ENCODE assay signal across 14 cellular contexts in genomic region chrX:132017431-132018185, GRCh38. TPM values are rescaled to one million over a fixed set of nuclear protein-coding genes. Genes with fewer than 3 reads are reported as not detected.
A peak's percentile ranks its signal among the peaks of the same experiment; 100 is the strongest.
DNase-seq lines count a peak whose midpoint lies in the region; ATAC-seq and TF ChIP-seq lines count a peak whose summit lies in the region.
"Had no signal": no experiment of that assay in that cellular context is flagged by ENCODE, and none has a peak within 500 bp of the region (broad histone marks: within the 10 kb centered on the region; RNA-seq: fewer than 3 reads in every experiment).

No MANE protein-coding gene starts in this region.

- H3K27me3 ChIP-seq in prostate gland (replicated peaks; ENCODE audit: insufficient read depth): no peaks in the 10 kb centered on the region
- H3K27me3 ChIP-seq: gastrocnemius medialis, ovary had no signal

- no peak overlapping the region for H3K4me3 ChIP-seq in prostate gland
- H3K4me3 ChIP-seq: gastrocnemius medialis, ovary, smooth muscle cell had no signal

- TF ChIP-seq POLR2A in prostate gland (IDR thresholded peaks at IDR 0.05): no peak

- no peaks in the 10 kb centered on the region for H3K27me3 Mint-ChIP-seq in activated naive CD4-positive, alpha-beta T cell treated with anti-CD3 and anti-CD28 coated beads, Interleukin-2, amount 50 U/mL, for 24 hours
- no peaks in the 10 kb centered on the region for H3K27me3 Mint-ChIP-seq in activated naive CD8-positive, alpha-beta T cell treated with anti-CD3 and anti-CD28 coated beads, Interleukin-2, amount 50 U/mL, for 24 hours

- H3K4me1 Mint-ChIP-seq in activated naive CD4-positive, alpha-beta T cell treated with anti-CD3 and anti-CD28 coated beads, Interleukin-2, amount 50 U/mL, for 24 hours: peaks cover 41% of the 10 kb centered on the region
- H3K4me1 Mint-ChIP-seq in activated naive CD8-positive, alpha-beta T cell treated with anti-CD3 and anti-CD28 coated beads, Interleukin-2, amount 50 U/mL, for 24 hours: peaks cover 47% of the 10 kb centered on the region

- H3K27ac Mint-ChIP-seq in activated naive CD4-positive, alpha-beta T cell treated with anti-CD3 and anti-CD28 coated beads, Interleukin-2, amount 50 U/mL, for 24 hours: peak overlapping the region; percentile 71
- H3K27ac Mint-ChIP-seq in activated naive CD8-positive, alpha-beta T cell treated with anti-CD3 and anti-CD28 coated beads, Interleukin-2, amount 50 U/mL, for 24 hours: peak overlapping the region; percentile 87

- TF ChIP-seq CTCF in prostate gland (IDR thresholded peaks at IDR 0.05): no peak

- WGBS in prostate gland: 82% methylated on average over 1 of the region's 1 CpG

- no peaks in the 10 kb centered on the region for H3K36me3 ChIP-seq in prostate gland
- H3K36me3 ChIP-seq: gastrocnemius medialis, ovary had no signal

- no peaks in the 10 kb centered on the region for H3K9me3 ChIP-seq in prostate gland
- H3K9me3 ChIP-seq: gastrocnemius medialis, ovary had no signal

- no peaks in the 10 kb centered on the region for H3K4me1 ChIP-seq in prostate gland (replicated peaks)

- H3K4me3 Mint-ChIP-seq in activated naive CD4-positive, alpha-beta T cell treated with anti-CD3 and anti-CD28 coated beads, Interleukin-2, amount 50 U/mL, for 24 hours: peak overlapping the region; percentile 19
- H3K4me3 Mint-ChIP-seq in activated naive CD8-positive, alpha-beta T cell treated with anti-CD3 and anti-CD28 coated beads, Interleukin-2, amount 50 U/mL, for 24 hours: peak overlapping the region; percentile 49

- no peaks in the 10 kb centered on the region for H3K9me3 Mint-ChIP-seq in activated naive CD4-positive, alpha-beta T cell treated with anti-CD3 and anti-CD28 coated beads, Interleukin-2, amount 50 U/mL, for 24 hours
- no peaks in the 10 kb centered on the region for H3K9me3 Mint-ChIP-seq in activated naive CD8-positive, alpha-beta T cell treated with anti-CD3 and anti-CD28 coated beads, Interleukin-2, amount 50 U/mL, for 24 hours

- ATAC-seq in activated naive CD8-positive, alpha-beta T cell treated with anti-CD3 and anti-CD28 coated beads, Interleukin-2, amount 50 U/mL, for 24 hours: peak; percentile 67
- ATAC-seq in left lobe of liver: no peak
- ATAC-seq: gastrocnemius medialis had no signal

- H3K27ac ChIP-seq in prostate gland: no peak overlapping the region
- H3K27ac ChIP-seq: gastrocnemius medialis, ovary had no signal

- no peak for DNase-seq in activated naive CD4-positive, alpha-beta T cell (lab: John Stamatoyannopoulos, UW)
- DNase-seq in OCI-M1 (lab: John Stamatoyannopoulos, UW): peak; percentile 73
- no peak for DNase-seq in activated naive CD8-positive, alpha-beta T cell treated with anti-CD3 and anti-CD28 coated beads, Interleukin-2, amount 50 U/mL, for 24 hours
- no peak for DNase-seq in left lobe of liver (ENCODE audit: low spot score)
- DNase-seq in prostate gland (ENCODE audit: low spot score): no peak
- DNase-seq in ureter (ENCODE audit: low spot score): no peak
- DNase-seq in NCI-H128 (lab: John Stamatoyannopoulos, UW; ENCODE audit: unreplicated experiment): no peak
- DNase-seq: activated CD4-positive, alpha-beta T cell treated with anti-CD3 and anti-CD28 coated beads, Interleukin-2, amount 50 U/mL, for 4 hours; gastrocnemius medialis; NCI-H1417 treated with DMSO at 0.1 percent for 48 hours; NCI-H345; ovary had no signal

- intact Hi-C loops in prostate gland (cut with DNase I): no loop called here

- no peaks in the 10 kb centered on the region for H3K36me3 Mint-ChIP-seq in activated naive CD4-positive, alpha-beta T cell treated with anti-CD3 and anti-CD28 coated beads, Interleukin-2, amount 50 U/mL, for 24 hours
- H3K36me3 Mint-ChIP-seq in activated naive CD8-positive, alpha-beta T cell treated with anti-CD3 and anti-CD28 coated beads, Interleukin-2, amount 50 U/mL, for 24 hours (ENCODE audit: low read depth): peaks cover 2% of the 10 kb centered on the region

RNA-seq across cellular contexts. Expression of gene STK26, which starts 5.5 kb away (rescaled TPM):
- total RNA-seq in left lobe of liver (3.2 TPM), prostate gland (10 to 100 TPM; 11.0 to 12.9 TPM), ureter (21.3 TPM)
